ENCODE assay signal across 35 cellular contexts in genomic region chr1:230398856-230399255, GRCh38. TPM values are rescaled to one million over a fixed set of nuclear protein-coding genes. Genes with fewer than 3 reads are reported as not detected.
"Had no signal": no experiment of that assay in that cellular context is flagged by ENCODE, and none has a peak within 500 bp of the region (broad histone marks: within the 10 kb centered on the region; RNA-seq: fewer than 3 reads in every experiment).

No MANE protein-coding gene starts in this region.

- H3K9me3 Mint-ChIP-seq: activated CD4-positive, alpha-beta memory T cell treated with anti-CD3 and anti-CD28 coated beads for 36 hours; activated CD4-positive, alpha-beta T cell treated with anti-CD3 and anti-CD28 coated beads, Interleukin-2, amount 10 ng/mL, durations not matched to agents 24 days and 14 days; activated CD8-positive, alpha-beta T cell treated with anti-CD3 and anti-CD28 coated beads for 36 hours; activated naive CD8-positive, alpha-beta T cell treated with anti-CD3 and anti-CD28 coated beads for 36 hours; activated T-cell treated with anti-CD3 and anti-CD28 coated beads, Interleukin-2, amount 50 U/mL, for 4 hours; activated T-helper 1 cell treated with anti-CD3 and anti-CD28 coated beads, Interleukin-12 subunit alpha, Interleukin-12 subunit beta, Interleukin-2, Interleukin-4 antibody, amounts not matched to agents 30 ng/mL and 10 ng/mL and 1 ng/mL, durations not matched to agents 14 hours and 24 hours and 36 hours; activated T-helper 17 cell treated with anti-CD3 and anti-CD28 coated beads, Interleukin-2, amount 50 U/mL, for 72 hours; T-helper 1 cell treated with Interleukin-12 subunit alpha and Interleukin-12 subunit beta and Interleukin-4 antibody, amounts not matched to agents 30 μg/mL and 1 μg/mL, for 36 hours; T-helper 2 cell treated with Interferon-gamma antibody and Interleukin-4, amounts not matched to agents 5 μg/mL and 100 μg/mL, for 36 hours had no signal

- H3K4me3 Mint-ChIP-seq: activated B cell treated with CpG ODN at 0.5 μM for 24 hours; activated CD4-positive, alpha-beta memory T cell treated with anti-CD3 and anti-CD28 coated beads for 36 hours; activated CD4-positive, alpha-beta T cell treated with anti-CD3 and anti-CD28 coated beads, Interleukin-2, amount 10 ng/mL, durations not matched to agents 24 days and 14 days; activated CD8-positive, alpha-beta T cell treated with anti-CD3 and anti-CD28 coated beads for 36 hours; activated naive CD4-positive, alpha-beta T cell treated with anti-CD3 and anti-CD28 coated beads for 36 hours; activated naive CD8-positive, alpha-beta T cell treated with anti-CD3 and anti-CD28 coated beads for 36 hours; activated T-cell treated with anti-CD3 and anti-CD28 coated beads, Interleukin-2, amount 50 U/mL, for 4 hours; activated T-cell treated with anti-CD3 and anti-CD28 coated beads, Interleukin-2, amount 50 U/mL, for 72 hours; activated T-helper 1 cell treated with anti-CD3 and anti-CD28 coated beads, Interleukin-12 subunit alpha, Interleukin-12 subunit beta, Interleukin-2, Interleukin-4 antibody, amounts not matched to agents 30 ng/mL and 10 ng/mL and 1 ng/mL, durations not matched to agents 14 hours and 24 hours and 36 hours; activated T-helper 17 cell treated with anti-CD3 and anti-CD28 coated beads, Interleukin-2, amount 50 U/mL, for 72 hours; T-helper 1 cell treated with Interleukin-12 subunit alpha and Interleukin-12 subunit beta and Interleukin-4 antibody, amounts not matched to agents 30 μg/mL and 1 μg/mL, for 36 hours; T-helper 2 cell treated with Interferon-gamma antibody and Interleukin-4, amounts not matched to agents 5 μg/mL and 100 μg/mL, for 36 hours had no signal

- DNase-seq: activated B cell treated with CpG ODN at 0.5 μM for 24 hours; activated CD4-positive, alpha-beta memory T cell treated with anti-CD3 and anti-CD28 coated beads for 36 hours; activated CD4-positive, alpha-beta T cell treated with anti-CD3 and anti-CD28 coated beads for 4 hours; activated CD4-positive, alpha-beta T cell treated with anti-CD3 and anti-CD28 coated beads, Interleukin-2, amount 10 ng/mL, durations not matched to agents 24 days and 14 days; activated CD4-positive, alpha-beta T cell treated with anti-CD3 and anti-CD28 coated beads, Interleukin-2, amount 50 U/mL, for 1 hour; activated CD4-positive, alpha-beta T cell treated with anti-CD3 and anti-CD28 coated beads, Interleukin-2, amount 50 U/mL, for 4 hours; activated CD4-positive, CD25-positive, alpha-beta regulatory T cell treated with anti-CD3 and anti-CD28 coated beads, Interleukin-2, amount 50 U/mL, for 72 hours; activated CD8-positive, alpha-beta memory T cell treated with anti-CD3 and anti-CD28 coated beads, Interleukin-2, amount 50 U/mL, for 4 hours; activated CD8-positive, alpha-beta T cell treated with anti-CD3 and anti-CD28 coated beads for 36 hours; activated effector memory CD4-positive, alpha-beta T cell treated with anti-CD3 and anti-CD28 coated beads, Interleukin-2, amount 50 U/mL, for 16 hours; activated gamma-delta T cell treated with Interleukin-2 at 50 U/mL for 16 hours; activated naive CD4-positive, alpha-beta T cell; activated naive CD4-positive, alpha-beta T cell treated with anti-CD3 and anti-CD28 coated beads for 36 hours; activated naive CD4-positive, alpha-beta T cell treated with anti-CD3 and anti-CD28 coated beads, Interleukin-2, amount 50 U/mL, for 16 hours; activated naive CD8-positive, alpha-beta T cell treated with anti-CD3 and anti-CD28 coated beads for 36 hours; activated T-cell treated with anti-CD3 and anti-CD28 coated beads for 4 hours; activated T-cell treated with anti-CD3 and anti-CD28 coated beads, Interleukin-2, amount 50 U/mL, for 1 hour; activated T-cell treated with anti-CD3 and anti-CD28 coated beads, Interleukin-2, amount 50 U/mL, for 4 hours; activated T-cell treated with anti-CD3 and anti-CD28 coated beads, Interleukin-2, amount 50 U/mL, for 72 hours; adrenal gland; amniotic stem cell; aorta; body of pancreas; brain microvascular endothelial cell; central memory CD4-positive, alpha-beta T cell; T-helper 1 cell; T-helper 2 cell; T-helper 9 cell had no signal

- H3K27me3 Mint-ChIP-seq: activated CD4-positive, alpha-beta T cell treated with anti-CD3 and anti-CD28 coated beads, Interleukin-2, amount 10 ng/mL, durations not matched to agents 24 days and 14 days had no signal

- H3K9me3 ChIP-seq: adrenal gland, body of pancreas, breast epithelium had no signal

- H3K27ac ChIP-seq: adrenal gland, body of pancreas, brain microvascular endothelial cell, breast epithelium, VCaP had no signal

- H3K4me1 Mint-ChIP-seq: activated B cell treated with CpG ODN at 0.5 μM for 24 hours; activated CD4-positive, alpha-beta T cell treated with anti-CD3 and anti-CD28 coated beads, Interleukin-2, amount 10 ng/mL, durations not matched to agents 24 days and 14 days; activated naive CD8-positive, alpha-beta T cell treated with anti-CD3 and anti-CD28 coated beads for 36 hours; activated T-helper 17 cell treated with anti-CD3 and anti-CD28 coated beads, Interleukin-2, amount 50 U/mL, for 72 hours had no signal

- H3K4me1 ChIP-seq: adrenal gland, body of pancreas, breast epithelium had no signal

- H3K36me3 Mint-ChIP-seq: activated CD4-positive, alpha-beta memory T cell treated with anti-CD3 and anti-CD28 coated beads for 36 hours; activated naive CD8-positive, alpha-beta T cell treated with anti-CD3 and anti-CD28 coated beads for 36 hours had no signal

- H3K4me3 ChIP-seq: adrenal gland, body of pancreas, breast epithelium had no signal

- H3K36me3 ChIP-seq: adrenal gland, brain microvascular endothelial cell, breast epithelium had no signal

- H3K27ac Mint-ChIP-seq: activated B cell treated with CpG ODN at 0.5 μM for 24 hours; activated CD4-positive, alpha-beta memory T cell treated with anti-CD3 and anti-CD28 coated beads for 36 hours; activated CD4-positive, alpha-beta T cell treated with anti-CD3 and anti-CD28 coated beads, Interleukin-2, amount 10 ng/mL, durations not matched to agents 24 days and 14 days; activated CD8-positive, alpha-beta T cell treated with anti-CD3 and anti-CD28 coated beads for 36 hours; activated naive CD4-positive, alpha-beta T cell treated with anti-CD3 and anti-CD28 coated beads for 36 hours; activated naive CD4-positive, alpha-beta T cell treated with anti-CD3 and anti-CD28 coated beads, Interleukin-2, amount 50 U/mL, for 72 hours; activated naive CD8-positive, alpha-beta T cell treated with anti-CD3 and anti-CD28 coated beads for 36 hours; activated T-cell treated with anti-CD3 and anti-CD28 coated beads, Interleukin-2, amount 50 U/mL, for 72 hours; activated T-helper 1 cell treated with anti-CD3 and anti-CD28 coated beads, Interleukin-12 subunit alpha, Interleukin-12 subunit beta, Interleukin-2, Interleukin-4 antibody, amounts not matched to agents 30 ng/mL and 10 ng/mL and 1 ng/mL, durations not matched to agents 14 hours and 24 hours and 36 hours; activated T-helper 17 cell treated with anti-CD3 and anti-CD28 coated beads, Interleukin-2, amount 50 U/mL, for 72 hours; T-helper 1 cell treated with Interleukin-12 subunit alpha and Interleukin-12 subunit beta and Interleukin-4 antibody, amounts not matched to agents 30 μg/mL and 1 μg/mL, for 36 hours; T-helper 2 cell treated with Interferon-gamma antibody and Interleukin-4, amounts not matched to agents 5 μg/mL and 100 μg/mL, for 36 hours had no signal

- H3K27me3 ChIP-seq: adrenal gland, body of pancreas, brain microvascular endothelial cell had no signal

RNA-seq across cellular contexts. Expression of gene PGBD5, which starts 27.3 kb away (rescaled TPM):
- total RNA-seq: activated B cell treated with CpG ODN at 0.5 μM for 24 hours; activated CD8-positive, alpha-beta T cell treated with anti-CD3 and anti-CD28 coated beads for 36 hours; activated naive CD4-positive, alpha-beta T cell treated with anti-CD3 and anti-CD28 coated beads for 36 hours; activated naive CD8-positive, alpha-beta T cell treated with anti-CD3 and anti-CD28 coated beads for 36 hours; activated T-helper 1 cell treated with anti-CD3 and anti-CD28 coated beads, Interleukin-12 subunit alpha, Interleukin-12 subunit beta, Interleukin-2, Interleukin-4 antibody, amounts not matched to agents 30 ng/mL and 10 ng/mL and 1 ng/mL, durations not matched to agents 14 hours and 24 hours and 36 hours had no signal
